ENCODE assay signal across 1 cellular context in the genomic region with DNA sequence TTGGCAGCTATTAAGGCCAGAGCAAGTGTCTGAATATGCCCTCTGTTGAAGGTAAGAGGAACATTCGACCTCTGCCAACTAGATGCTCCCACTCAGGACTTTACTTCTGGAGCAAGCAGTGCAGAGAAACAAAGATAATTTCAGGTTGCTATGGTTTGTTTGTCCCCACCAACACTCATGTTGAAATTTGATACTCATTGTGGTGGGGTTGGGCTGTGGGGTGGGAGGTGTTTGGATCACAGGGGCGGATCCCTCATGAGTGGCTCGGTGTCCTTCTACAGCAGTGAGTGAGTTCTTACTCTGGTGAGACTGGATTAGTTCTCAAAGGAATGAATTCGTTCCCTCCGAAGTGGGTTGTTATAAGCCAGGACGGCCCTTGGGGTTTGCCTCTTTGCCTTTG.
TF ChIP-seq lines count a peak whose summit lies in the region.

No MANE protein-coding gene starts in this region.

TF ChIP-seq in K562, 482 proteins besides CTCF, POLR2A, EP300 and RAD21:
- TF ChIP-seq RFX1 (IDR thresholded peaks at IDR 0.05) (peak; percentile 37; the same call in 1 of the 2 replicates), FOXJ2 (tag; IDR thresholded peaks at IDR 0.05) (peak; percentile 84), IRF2 (CRISPR knock-in tag; IDR thresholded peaks at IDR 0.05) (no peak), BMI1 (IDR thresholded peaks at IDR 0.05; ENCODE audit: low read length) (no peak), FIP1L1 (IDR thresholded peaks at IDR 0.05; ENCODE audit: low read depth, low read length, poor library complexity, severe bottlenecking) (no peak)
- TF ChIP-seq, protein P1, sequence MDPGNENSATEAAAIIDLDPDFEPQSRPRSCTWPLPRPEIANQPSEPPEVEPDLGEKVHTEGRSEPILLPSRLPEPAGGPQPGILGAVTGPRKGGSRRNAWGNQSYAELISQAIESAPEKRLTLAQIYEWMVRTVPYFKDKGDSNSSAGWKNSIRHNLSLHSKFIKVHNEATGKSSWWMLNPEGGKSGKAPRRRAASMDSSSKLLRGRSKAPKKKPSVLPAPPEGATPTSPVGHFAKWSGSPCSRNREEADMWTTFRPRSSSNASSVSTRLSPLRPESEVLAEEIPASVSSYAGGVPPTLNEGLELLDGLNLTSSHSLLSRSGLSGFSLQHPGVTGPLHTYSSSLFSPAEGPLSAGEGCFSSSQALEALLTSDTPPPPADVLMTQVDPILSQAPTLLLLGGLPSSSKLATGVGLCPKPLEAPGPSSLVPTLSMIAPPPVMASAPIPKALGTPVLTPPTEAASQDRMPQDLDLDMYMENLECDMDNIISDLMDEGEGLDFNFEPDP (CRISPR knock-in tag; IDR thresholded peaks at IDR 0.05) = no peak
- TF ChIP-seq, protein P2, sequence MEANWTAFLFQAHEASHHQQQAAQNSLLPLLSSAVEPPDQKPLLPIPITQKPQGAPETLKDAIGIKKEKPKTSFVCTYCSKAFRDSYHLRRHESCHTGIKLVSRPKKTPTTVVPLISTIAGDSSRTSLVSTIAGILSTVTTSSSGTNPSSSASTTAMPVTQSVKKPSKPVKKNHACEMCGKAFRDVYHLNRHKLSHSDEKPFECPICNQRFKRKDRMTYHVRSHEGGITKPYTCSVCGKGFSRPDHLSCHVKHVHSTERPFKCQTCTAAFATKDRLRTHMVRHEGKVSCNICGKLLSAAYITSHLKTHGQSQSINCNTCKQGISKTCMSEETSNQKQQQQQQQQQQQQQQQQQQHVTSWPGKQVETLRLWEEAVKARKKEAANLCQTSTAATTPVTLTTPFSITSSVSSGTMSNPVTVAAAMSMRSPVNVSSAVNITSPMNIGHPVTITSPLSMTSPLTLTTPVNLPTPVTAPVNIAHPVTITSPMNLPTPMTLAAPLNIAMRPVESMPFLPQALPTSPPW (CRISPR knock-in tag; IDR thresholded peaks at IDR 0.05) = peak; percentile 66
